14 cellular contexts compared by ENCODE assay signal in the genomic region with DNA sequence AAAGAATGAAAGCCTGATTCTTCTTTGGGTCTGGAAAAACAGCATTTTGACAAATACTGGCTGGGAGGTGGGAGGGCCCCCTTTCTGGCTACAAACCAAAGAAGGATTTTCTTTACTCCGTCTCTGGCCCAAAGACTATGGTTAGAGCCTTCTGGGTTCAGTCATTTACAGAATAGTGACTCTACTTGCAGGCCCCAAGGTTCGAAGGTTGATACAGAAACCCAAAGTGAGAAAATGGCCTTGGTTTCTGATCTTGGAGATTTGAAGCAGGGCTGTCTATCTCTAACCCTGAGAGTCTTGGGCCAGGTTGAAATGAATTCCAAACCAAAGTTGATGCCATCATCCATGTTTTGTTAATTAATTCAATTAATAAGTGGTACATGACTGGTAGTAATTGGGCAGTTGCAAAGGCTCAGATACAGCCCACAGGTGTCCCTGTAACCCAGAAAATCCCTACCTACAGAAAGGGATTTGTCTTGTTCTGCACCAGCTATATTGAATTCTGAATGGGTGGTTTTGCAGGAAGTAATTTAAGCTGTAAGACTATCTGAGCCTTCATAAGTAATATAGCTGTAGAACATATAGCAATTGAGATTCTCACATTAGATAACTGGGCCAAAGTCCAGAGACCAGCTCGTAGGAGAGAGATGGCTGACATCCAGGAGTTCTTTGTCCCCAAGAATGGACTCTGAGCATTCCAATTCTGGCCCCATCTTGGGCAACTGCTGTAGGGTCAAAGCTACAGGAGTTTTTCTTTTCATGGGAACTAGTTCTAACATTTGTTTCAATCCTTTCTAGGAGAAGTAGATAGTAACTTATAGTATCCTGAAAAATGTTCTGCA. TPM values are rescaled to one million over a fixed set of nuclear protein-coding genes. Genes with fewer than 3 reads are reported as not detected.
DNase-seq lines count a peak whose midpoint lies in the region; ATAC-seq and TF ChIP-seq lines count a peak whose summit lies in the region.
"Had no signal": no experiment of that assay in that cellular context is flagged by ENCODE, and none has a peak within 500 bp of the region (broad histone marks: within the 10 kb centered on the region; RNA-seq: fewer than 3 reads in every experiment).

No MANE protein-coding gene starts in this region.

- H2AK5ac ChIP-seq in mesendoderm (ENCODE audit: low read length), result no peak overlapping the region

- H4K8ac ChIP-seq in mesendoderm (ENCODE audit: low read depth, low read length), result no peak overlapping the region

- H4K5ac ChIP-seq in mesendoderm (ENCODE audit: low read length), result no peak overlapping the region

- no peak overlapping the region for H3K4ac ChIP-seq in mesendoderm (ENCODE audit: low read depth, low read length)

- H3K36me3 ChIP-seq in mesendoderm (ENCODE audit: control insufficient read depth, insufficient read depth, low read length), result no peaks in the 10 kb centered on the region

- no peak overlapping the region for H2BK5ac ChIP-seq in mesendoderm (ENCODE audit: low read length)

- H3K36me3 Mint-ChIP-seq in activated T-helper 17 cell treated with anti-CD3 and anti-CD28 coated beads, Interleukin-2, amount 50 U/mL, for 72 hours (ENCODE audit: low read depth), result no peaks in the 10 kb centered on the region
- H3K36me3 Mint-ChIP-seq in nephron (ENCODE audit: low read depth) (no peaks in the 10 kb centered on the region), MCF 10A (ENCODE audit: insufficient read depth, unreplicated experiment) (peaks cover 5% of the 10 kb centered on the region)
- H3K36me3 Mint-ChIP-seq: mesothelial cell of epicardium had no signal

- H3K23ac ChIP-seq in mesendoderm (ENCODE audit: low read length), result no peak overlapping the region

- H3K4me3 ChIP-seq in mesendoderm (ENCODE audit: low read length), result no peak overlapping the region

- H3K79me1 ChIP-seq in mesendoderm (ENCODE audit: low read length), result no peaks in the 10 kb centered on the region

- no peaks in the 10 kb centered on the region for H3K4me1 ChIP-seq in mesendoderm (ENCODE audit: control insufficient read depth, low read depth, low read length)

- H3K79me2 ChIP-seq in mesendoderm (ENCODE audit: control insufficient read depth, insufficient read depth, low read length), result no peaks in the 10 kb centered on the region

- H3K56ac ChIP-seq in mesendoderm (ENCODE audit: low read length), result no peak overlapping the region

- POLR2A ChIA-PET in MCF 10A (lab: Yijun Ruan, JAX), result no interaction called here

- H3K27ac Mint-ChIP-seq in activated T-helper 17 cell treated with anti-CD3 and anti-CD28 coated beads, Interleukin-2, amount 50 U/mL, for 72 hours, result no peak overlapping the region
- H3K27ac Mint-ChIP-seq in nephron, result peak overlapping the region; percentile 56 to 78 (median 68)
- H3K27ac Mint-ChIP-seq in MCF 10A (ENCODE audit: low read depth, unreplicated experiment), result no peak overlapping the region
- H3K27ac Mint-ChIP-seq: mesothelial cell of epicardium had no signal

- no peaks in the 10 kb centered on the region for H3K27me3 ChIP-seq in mesendoderm (ENCODE audit: insufficient read depth, low read length, poor library complexity)

- peak; percentile 70 for ATAC-seq in HG02642 (IDR thresholded peaks at IDR 0.05; ENCODE audit: poor library complexity, unreplicated experiment)
- peak; percentile 48 for ATAC-seq in activated T-helper 17 cell treated with anti-CD3 and anti-CD28 coated beads, Interleukin-2, amount 50 U/mL, for 72 hours (replicated peaks)

- CTCF ChIA-PET in MCF 10A (lab: Yijun Ruan, JAX), result interaction anchor here (0.8 kb wide), 1 partner anchor 351 kb away, joined by 3 read pairs; no protein-coding TSS in a partner anchor

- H2BK15ac ChIP-seq in mesendoderm (replicated peaks; ENCODE audit: low read depth), result no peak overlapping the region

- no CpG with 5 or more reads among the region's 3 CpGs for WGBS in mesendoderm (ENCODE audit: extremely low coverage, insufficient coverage, low lambda C conversion rate)

- no peak overlapping the region for H3K9ac ChIP-seq in mesendoderm (ENCODE audit: low read length)

- peaks cover 3% of the 10 kb centered on the region for H3K27me3 Mint-ChIP-seq in activated T-helper 17 cell treated with anti-CD3 and anti-CD28 coated beads, Interleukin-2, amount 50 U/mL, for 72 hours
- H3K27me3 Mint-ChIP-seq in nephron (ENCODE audit: low read depth) (peaks cover 6% of the 10 kb centered on the region), MCF 10A (ENCODE audit: insufficient read depth, unreplicated experiment) (no peaks in the 10 kb centered on the region)

- TF ChIP-seq CTCF in nephron (IDR thresholded peaks at IDR 0.05; ENCODE audit: unreplicated experiment in 3 of 3), result no peak
- no peak for TF ChIP-seq CTCF in MCF 10A (IDR thresholded peaks at IDR 0.05; ENCODE audit: unreplicated experiment)

- no peaks in the 10 kb centered on the region for H3K4me1 Mint-ChIP-seq in activated T-helper 17 cell treated with anti-CD3 and anti-CD28 coated beads, Interleukin-2, amount 50 U/mL, for 72 hours
- no peaks in the 10 kb centered on the region for H3K4me1 Mint-ChIP-seq in nephron
- no peaks in the 10 kb centered on the region for H3K4me1 Mint-ChIP-seq in MCF 10A (ENCODE audit: insufficient read depth, unreplicated experiment)

- no peak overlapping the region for H3K27ac ChIP-seq in mesendoderm (ENCODE audit: low read depth, low read length)

- intact Hi-C loops in MCF 10A (cut with micrococcal nuclease), result no loop called here

- DNase-seq in NCI-H2196 treated with DMSO at 0.1 percent for 48 hours (lab: John Stamatoyannopoulos, UW; ENCODE audit: unreplicated experiment) (peak; percentile 8), NCI-H2196 (lab: John Stamatoyannopoulos, UW; ENCODE audit: unreplicated experiment) (no peak), COR-L47 (lab: John Stamatoyannopoulos, UW) (no peak), MCF 10A (ENCODE audit: unreplicated experiment) (no peak), mesendoderm (no peak)
- DNase-seq: activated CD4-positive, CD25-positive, alpha-beta regulatory T cell; stimulated activated CD8-positive, alpha-beta memory T cell treated with anti-CD3 and anti-CD28 coated beads, Interleukin-4, amount 100 ng/mL, for 48 hours had no signal

- H3K4me2 ChIP-seq in mesendoderm (ENCODE audit: low read length), result no peak overlapping the region

- no peak overlapping the region for H3K4me3 Mint-ChIP-seq in activated T-helper 17 cell treated with anti-CD3 and anti-CD28 coated beads, Interleukin-2, amount 50 U/mL, for 72 hours
- H3K4me3 Mint-ChIP-seq in nephron, result no peak overlapping the region
- no peak overlapping the region for H3K4me3 Mint-ChIP-seq in MCF 10A (ENCODE audit: unreplicated experiment)
- H3K4me3 Mint-ChIP-seq: mesothelial cell of epicardium had no signal

- no TSS peak for BruUV-seq in MCF 10A (replicated peaks; lab: Mats Ljungman, UMichigan)

- no peak overlapping the region for H2BK120ac ChIP-seq in mesendoderm (ENCODE audit: low read depth, low read length)

- H3K9me3 Mint-ChIP-seq in activated T-helper 17 cell treated with anti-CD3 and anti-CD28 coated beads, Interleukin-2, amount 50 U/mL, for 72 hours, result no peaks in the 10 kb centered on the region
- H3K9me3 Mint-ChIP-seq in nephron (no peaks in the 10 kb centered on the region), MCF 10A (ENCODE audit: unreplicated experiment) (no peaks in the 10 kb centered on the region)

- no peak overlapping the region for H3K18ac ChIP-seq in mesendoderm (ENCODE audit: low read length)

RNA-seq across cellular contexts. Expression of a gene that starts 34.5 kb away (rescaled TPM):
- not detected for total RNA-seq in activated T-helper 17 cell treated with anti-CD3 and anti-CD28 coated beads, Interleukin-2, amount 50 U/mL, for 72 hours
- total RNA-seq in MCF 10A (2022), result 1.8 and 2.0 TPM in 2 replicates
- polyA plus RNA-seq in mesendoderm (2013, experiment 1 of 2), result 1.9 TPM
- polyA plus RNA-seq in mesendoderm (2013, experiment 2 of 2), result 2.0 TPM
- total RNA-seq: dermis microvascular lymphatic vessel endothelial cell, mesothelial cell of epicardium, posterior vena cava, ureter had no signal

Comparison
In these comparisons a context has a peak if more than half of its experiments do, and no peak if none do; other contexts are left out.
1. H3K27ac Mint-ChIP-seq: peak in nephron (3 of 3); none in activated T-helper 17 cell treated with anti-CD3 and anti-CD28 coated beads, Interleukin-2, amount 50 U/mL, for 72 hours (single experiment) and MCF 10A (single experiment).